In the genomic region with DNA sequence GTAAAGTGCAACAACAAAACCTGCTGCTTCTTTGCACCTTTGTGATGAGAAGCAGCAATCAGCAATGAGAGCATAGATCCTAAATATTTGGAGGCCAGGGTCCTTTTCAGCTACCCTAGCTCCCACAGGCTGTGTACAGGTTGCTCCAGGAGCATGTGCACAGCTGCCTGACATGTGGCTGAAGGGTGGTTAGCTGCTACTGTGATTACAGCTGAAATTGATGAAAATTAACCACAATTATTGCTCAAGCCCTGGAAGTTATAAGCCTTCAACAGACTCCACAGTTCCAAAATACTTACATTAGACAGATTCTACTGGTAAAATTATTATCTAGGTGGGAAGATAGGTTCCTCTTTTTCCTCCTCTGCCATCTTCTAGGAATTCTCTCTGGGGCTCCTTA, we compare ENCODE assay signal across 34 cellular contexts.
"Had no signal": no experiment of that assay in that cellular context is flagged by ENCODE, and none has a peak within 500 bp of the region (broad histone marks: within the 10 kb centered on the region; RNA-seq: fewer than 3 reads in every experiment).

No MANE protein-coding gene starts in this region.

- H3K4me3 ChIP-seq: ascending aorta, breast epithelium had no signal

- H3K4me1 Mint-ChIP-seq: activated B cell treated with CpG ODN at 0.5 μM for 24 hours; activated naive CD8-positive, alpha-beta T cell treated with anti-CD3 and anti-CD28 coated beads for 36 hours had no signal

- DNase-seq: activated B cell treated with CpG ODN at 0.5 μM for 24 hours; activated CD4-positive, alpha-beta memory T cell treated with anti-CD3 and anti-CD28 coated beads for 36 hours; activated CD4-positive, alpha-beta T cell treated with anti-CD3 and anti-CD28 coated beads for 4 hours; activated CD4-positive, alpha-beta T cell treated with anti-CD3 and anti-CD28 coated beads, Interleukin-2, amount 50 U/mL, for 1 hour; activated CD4-positive, CD25-positive, alpha-beta regulatory T cell treated with anti-CD3 and anti-CD28 coated beads, Interleukin-2, amount 50 U/mL, for 72 hours; activated CD8-positive, alpha-beta memory T cell treated with anti-CD3 and anti-CD28 coated beads for 24 hours; activated CD8-positive, alpha-beta memory T cell treated with anti-CD3 and anti-CD28 coated beads, Interleukin-2, amount 10 ng/mL, durations not matched to agents 7 days and 5 days; activated CD8-positive, alpha-beta memory T cell treated with anti-CD3 and anti-CD28 coated beads, Interleukin-2, amount 50 U/mL, for 48 hours; activated effector memory CD4-positive, alpha-beta T cell treated with anti-CD3 and anti-CD28 coated beads, Interleukin-2, amount 50 U/mL, for 16 hours; activated naive CD4-positive, alpha-beta T cell; activated naive CD4-positive, alpha-beta T cell treated with anti-CD3 and anti-CD28 coated beads, Interleukin-2, amount 50 U/mL, for 16 hours; activated naive CD8-positive, alpha-beta T cell treated with anti-CD3 and anti-CD28 coated beads for 36 hours; activated T-cell treated with anti-CD3 and anti-CD28 coated beads, Interleukin-2, amount 50 U/mL, for 48 hours; amygdala; NCI-H1092 treated with DMSO at 0.1 percent for 48 hours; NCI-H1417; NCI-H146; NCI-H187; NCI-H2029 treated with DMSO at 0.1 percent for 48 hours; NCI-H2107; NCI-H2171; NCI-H510A; NCI-H526; NCI-H748 treated with DMSO at 0.1 percent for 48 hours; NK-92 treated with Interleukin-12 subunit alpha and Interleukin-12 subunit beta, amount 100 ng/mL, for 24 hours; OCI-M1; Right ventricle myocardium superior; SW 1271; T-helper 1 cell; T-helper 9 cell had no signal

- H3K27ac Mint-ChIP-seq: activated B cell treated with CpG ODN at 0.5 μM for 24 hours; activated CD4-positive, alpha-beta memory T cell treated with anti-CD3 and anti-CD28 coated beads for 36 hours; activated CD8-positive, alpha-beta memory T cell treated with anti-CD3 and anti-CD28 coated beads, Interleukin-2, amount 10 ng/mL, durations not matched to agents 7 days and 5 days; activated naive CD8-positive, alpha-beta T cell treated with anti-CD3 and anti-CD28 coated beads for 36 hours had no signal

- H3K4me2 ChIP-seq: KMS-11 had no signal

- H3K9ac ChIP-seq: KMS-11 had no signal

- H3K27ac ChIP-seq: ascending aorta, breast epithelium, KMS-11, VCaP had no signal

- H3K36me3 ChIP-seq: ascending aorta, breast epithelium had no signal

- H3K4me3 Mint-ChIP-seq: activated B cell treated with CpG ODN at 0.5 μM for 24 hours; activated CD4-positive, alpha-beta memory T cell treated with anti-CD3 and anti-CD28 coated beads for 36 hours; activated CD8-positive, alpha-beta memory T cell treated with anti-CD3 and anti-CD28 coated beads, Interleukin-2, amount 10 ng/mL, durations not matched to agents 7 days and 5 days; activated naive CD8-positive, alpha-beta T cell treated with anti-CD3 and anti-CD28 coated beads for 36 hours had no signal

- H3K27me3 Mint-ChIP-seq: activated B cell treated with CpG ODN at 0.5 μM for 24 hours; activated naive CD8-positive, alpha-beta T cell treated with anti-CD3 and anti-CD28 coated beads for 36 hours had no signal

- H3K27me3 ChIP-seq: ascending aorta, breast epithelium had no signal

- ATAC-seq: activated CD8-positive, alpha-beta memory T cell treated with anti-CD3 and anti-CD28 coated beads, Interleukin-2, amount 10 ng/mL, durations not matched to agents 7 days and 5 days had no signal

- H3K4me1 ChIP-seq: ascending aorta, breast epithelium had no signal
